ENCODE assay signal across 8 cellular contexts in the genomic region with DNA sequence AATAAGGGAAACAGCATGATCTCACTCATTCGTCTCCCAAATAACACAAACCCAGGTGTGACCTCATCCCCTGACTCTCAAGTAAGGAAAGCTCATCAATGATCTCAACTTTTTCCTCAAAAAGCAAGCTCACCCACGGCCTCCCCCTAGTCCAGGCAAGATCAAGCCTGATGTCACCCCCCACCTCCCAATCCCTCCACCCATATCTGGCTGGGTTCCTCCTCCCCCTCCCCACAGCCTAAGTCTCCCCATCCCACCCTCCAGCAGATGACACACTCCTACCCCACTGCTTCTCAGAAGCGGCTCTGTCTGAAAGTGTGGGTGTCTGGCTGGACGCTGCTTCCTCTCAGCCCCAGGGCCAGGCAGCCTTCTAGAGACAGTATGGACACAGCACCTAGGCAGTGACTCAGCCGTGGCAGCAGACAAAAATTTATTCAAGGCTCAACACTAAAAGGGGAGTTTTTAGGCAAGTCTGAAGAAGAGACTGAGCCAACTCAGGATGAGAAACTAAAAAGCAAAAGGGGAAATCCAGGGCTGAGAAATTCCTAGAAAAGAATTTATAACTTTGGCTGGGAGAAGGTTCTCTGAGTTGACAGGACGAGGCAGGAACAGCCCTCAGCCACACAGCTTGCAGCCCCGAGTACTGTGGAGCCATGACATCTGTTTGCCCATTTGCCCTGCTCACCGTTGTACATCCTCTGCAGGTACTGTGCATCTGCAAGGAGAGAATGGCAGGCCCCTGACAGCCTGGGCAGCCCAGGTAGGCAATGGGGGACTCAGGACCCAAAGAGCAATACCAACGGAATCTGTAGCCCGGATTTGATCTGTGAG.
DNase-seq lines count a peak whose midpoint lies in the region; ATAC-seq, FAIRE-seq and TF ChIP-seq lines count a peak whose summit lies in the region.

No MANE protein-coding gene starts in this region.

- no peaks in the 10 kb centered on the region for H3K9me3 ChIP-seq in A549

- H3K36me3 Mint-ChIP-seq in HFFc6 (ENCODE audit: low read depth), result no peaks in the 10 kb centered on the region

- peak overlapping the region; percentile 54 for H3K4me2 ChIP-seq in A549

- no peak for FAIRE-seq in A549 (lab: Jason Lieb, UNC)

- H3K27ac ChIP-seq in A549, result peak overlapping the region; percentile 4 to 41; a peak in 3 of 6 replicates

- peak overlapping the region; percentile 47 for H3K4me3 Mint-ChIP-seq in HFFc6

- H3K4me1 ChIP-seq in A549, result peaks cover 14% of the 10 kb centered on the region

- ATAC-seq in A549 (peak; percentile 81 to 92), GM18861 (IDR thresholded peaks at IDR 0.05; ENCODE audit: unreplicated experiment) (no peak)

- H3K27ac Mint-ChIP-seq in HFFc6, result peak overlapping the region; percentile 15; the same call in 1 of the 2 replicates

- no peak overlapping the region for H3K4me3 ChIP-seq in A549

- CTCF ChIA-PET in A549 (lab: Yijun Ruan, JAX), result interaction anchor here (6.2 kb wide), 1 partner anchor 24 kb away, joined by 26 read pairs; no protein-coding TSS in a partner anchor

- TF ChIP-seq CTCF in A549 (IDR thresholded peaks at IDR 0.05), result no peak
- TF ChIP-seq CTCF in HFFc6 (IDR thresholded peaks at IDR 0.05), result no peak

- DNase-seq in A549 (ENCODE audit: low read depth in 1 of 2, low spot score in 1 of 2), result peak in 1 of 2 experiments; percentile 28
- DNase-seq in HFFc6, result peak; percentile 53
- peak; percentile 39 for DNase-seq in activated T-cell treated with anti-CD3 and anti-CD28 coated beads, Interleukin-2, amount 50 U/mL, for 1 hour
- DNase-seq in kidney glomerular epithelial cell (lab: John Stamatoyannopoulos, UW), result peak; percentile 50
- no peak for DNase-seq in NCI-H2029 (lab: John Stamatoyannopoulos, UW)
- DNase-seq in NCI-H2029 treated with DMSO at 0.1 percent for 48 hours (lab: John Stamatoyannopoulos, UW), result no peak
- no peak for DNase-seq in midbrain (lab: John Stamatoyannopoulos, UW)

- H3K4me1 Mint-ChIP-seq in HFFc6 (ENCODE audit: low read depth), result peaks cover 21% of the 10 kb centered on the region

- POLR2A ChIA-PET in A549 (lab: Yijun Ruan, JAX), result no interaction called here

- no peak for TF ChIP-seq RAD21 in A549 (conservative IDR thresholded peaks at IDR 0.05 in 1 of 2, IDR thresholded peaks at IDR 0.05 in 1 of 2)

- no peak for TF ChIP-seq EP300 in A549 (IDR thresholded peaks at IDR 0.05)

- no peaks in the 10 kb centered on the region for H3K9me3 Mint-ChIP-seq in HFFc6

- 46% methylated on average over 9 of the region's 10 CpGs for WGBS in A549 (ENCODE audit: missing lambda C conversion rate)

- H3K27me3 Mint-ChIP-seq in HFFc6 (ENCODE audit: insufficient read depth), result no peaks in the 10 kb centered on the region; the same call in none of the 2 replicates

- no peak for TF ChIP-seq POLR2A in A549 (IDR thresholded peaks at IDR 0.05; ENCODE audit: low read length)

TF ChIP-seq in A549, 52 proteins besides CTCF, POLR2A, EP300 and RAD21:
- TF ChIP-seq, protein P1, sequence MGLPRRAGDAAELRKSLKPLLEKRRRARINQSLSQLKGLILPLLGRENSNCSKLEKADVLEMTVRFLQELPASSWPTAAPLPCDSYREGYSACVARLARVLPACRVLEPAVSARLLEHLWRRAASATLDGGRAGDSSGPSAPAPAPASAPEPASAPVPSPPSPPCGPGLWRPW (IDR thresholded peaks at IDR 0.05), result no peak
- TF ChIP-seq, protein P2, sequence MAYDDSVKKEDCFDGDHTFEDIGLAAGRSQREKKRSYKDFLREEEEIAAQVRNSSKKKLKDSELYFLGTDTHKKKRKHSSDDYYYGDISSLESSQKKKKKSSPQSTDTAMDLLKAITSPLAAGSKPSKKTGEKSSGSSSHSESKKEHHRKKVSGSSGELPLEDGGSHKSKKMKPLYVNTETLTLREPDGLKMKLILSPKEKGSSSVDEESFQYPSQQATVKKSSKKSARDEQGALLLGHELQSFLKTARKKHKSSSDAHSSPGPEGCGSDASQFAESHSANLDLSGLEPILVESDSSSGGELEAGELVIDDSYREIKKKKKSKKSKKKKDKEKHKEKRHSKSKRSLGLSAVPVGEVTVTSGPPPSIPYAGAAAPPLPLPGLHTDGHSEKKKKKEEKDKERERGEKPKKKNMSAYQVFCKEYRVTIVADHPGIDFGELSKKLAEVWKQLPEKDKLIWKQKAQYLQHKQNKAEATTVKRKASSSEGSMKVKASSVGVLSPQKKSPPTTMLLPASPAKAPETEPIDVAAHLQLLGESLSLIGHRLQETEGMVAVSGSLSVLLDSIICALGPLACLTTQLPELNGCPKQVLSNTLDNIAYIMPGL (CRISPR knock-in tag; IDR thresholded peaks at IDR 0.05; ENCODE audit: borderline replicate concordance), result no peak
- TF ChIP-seq EHMT2 (IDR thresholded peaks at IDR 0.05; ENCODE audit: low read depth) (no peak), FOXS1 (CRISPR knock-in tag; IDR thresholded peaks at IDR 0.05) (no peak), CBX8 (IDR thresholded peaks at IDR 0.05) (no peak), CHD2 (IDR thresholded peaks at IDR 0.05; ENCODE audit: low read length, partially characterized antibody) (no peak), MYC (IDR thresholded peaks at IDR 0.05; ENCODE audit: borderline replicate concordance, low read length) (no peak), SMC3 (IDR thresholded peaks at IDR 0.05) (no peak), JUN (IDR thresholded peaks at IDR 0.05) (no peak), SREBF2 (IDR thresholded peaks at IDR 0.05) (no peak), ZSCAN20 (CRISPR knock-in tag; IDR thresholded peaks at IDR 0.05) (no peak), ATOH8 (CRISPR knock-in tag; IDR thresholded peaks at IDR 0.05; ENCODE audit: low read depth) (no peak), PBX3 (IDR thresholded peaks at IDR 0.05) (no peak)
- TF ChIP-seq, protein P3, sequence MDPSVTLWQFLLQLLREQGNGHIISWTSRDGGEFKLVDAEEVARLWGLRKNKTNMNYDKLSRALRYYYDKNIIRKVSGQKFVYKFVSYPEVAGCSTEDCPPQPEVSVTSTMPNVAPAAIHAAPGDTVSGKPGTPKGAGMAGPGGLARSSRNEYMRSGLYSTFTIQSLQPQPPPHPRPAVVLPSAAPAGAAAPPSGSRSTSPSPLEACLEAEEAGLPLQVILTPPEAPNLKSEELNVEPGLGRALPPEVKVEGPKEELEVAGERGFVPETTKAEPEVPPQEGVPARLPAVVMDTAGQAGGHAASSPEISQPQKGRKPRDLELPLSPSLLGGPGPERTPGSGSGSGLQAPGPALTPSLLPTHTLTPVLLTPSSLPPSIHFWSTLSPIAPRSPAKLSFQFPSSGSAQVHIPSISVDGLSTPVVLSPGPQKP (IDR thresholded peaks at IDR 0.05; ENCODE audit: low read depth, low read length), result no peak
- TF ChIP-seq, protein P4, sequence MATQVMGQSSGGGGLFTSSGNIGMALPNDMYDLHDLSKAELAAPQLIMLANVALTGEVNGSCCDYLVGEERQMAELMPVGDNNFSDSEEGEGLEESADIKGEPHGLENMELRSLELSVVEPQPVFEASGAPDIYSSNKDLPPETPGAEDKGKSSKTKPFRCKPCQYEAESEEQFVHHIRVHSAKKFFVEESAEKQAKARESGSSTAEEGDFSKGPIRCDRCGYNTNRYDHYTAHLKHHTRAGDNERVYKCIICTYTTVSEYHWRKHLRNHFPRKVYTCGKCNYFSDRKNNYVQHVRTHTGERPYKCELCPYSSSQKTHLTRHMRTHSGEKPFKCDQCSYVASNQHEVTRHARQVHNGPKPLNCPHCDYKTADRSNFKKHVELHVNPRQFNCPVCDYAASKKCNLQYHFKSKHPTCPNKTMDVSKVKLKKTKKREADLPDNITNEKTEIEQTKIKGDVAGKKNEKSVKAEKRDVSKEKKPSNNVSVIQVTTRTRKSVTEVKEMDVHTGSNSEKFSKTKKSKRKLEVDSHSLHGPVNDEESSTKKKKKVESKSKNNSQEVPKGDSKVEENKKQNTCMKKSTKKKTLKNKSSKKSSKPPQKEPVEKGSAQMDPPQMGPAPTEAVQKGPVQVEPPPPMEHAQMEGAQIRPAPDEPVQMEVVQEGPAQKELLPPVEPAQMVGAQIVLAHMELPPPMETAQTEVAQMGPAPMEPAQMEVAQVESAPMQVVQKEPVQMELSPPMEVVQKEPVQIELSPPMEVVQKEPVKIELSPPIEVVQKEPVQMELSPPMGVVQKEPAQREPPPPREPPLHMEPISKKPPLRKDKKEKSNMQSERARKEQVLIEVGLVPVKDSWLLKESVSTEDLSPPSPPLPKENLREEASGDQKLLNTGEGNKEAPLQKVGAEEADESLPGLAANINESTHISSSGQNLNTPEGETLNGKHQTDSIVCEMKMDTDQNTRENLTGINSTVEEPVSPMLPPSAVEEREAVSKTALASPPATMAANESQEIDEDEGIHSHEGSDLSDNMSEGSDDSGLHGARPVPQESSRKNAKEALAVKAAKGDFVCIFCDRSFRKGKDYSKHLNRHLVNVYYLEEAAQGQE (IDR thresholded peaks at IDR 0.05), result no peak

Comparison
In these comparisons a context has a peak if more than half of its experiments do, and no peak if none do; other contexts are left out.
1. DNase-seq: peak in HFFc6 (single experiment), activated T-cell treated with anti-CD3 and anti-CD28 coated beads, Interleukin-2, amount 50 U/mL, for 1 hour (single experiment) and kidney glomerular epithelial cell (single experiment); none in NCI-H2029 (single experiment), NCI-H2029 treated with DMSO at 0.1 percent for 48 hours (single experiment) and midbrain (single experiment).